Comparison of ENCODE assay signal across 13 cellular contexts in genomic region chr6:15441982-15442381, GRCh38.
"Had no signal": no experiment of that assay in that cellular context is flagged by ENCODE, and none has a peak within 500 bp of the region (broad histone marks: within the 10 kb centered on the region; RNA-seq: fewer than 3 reads in every experiment).

No MANE protein-coding gene starts in this region.

- DNase-seq: left lung; stimulated activated CD8-positive, alpha-beta memory T cell treated with anti-CD3 and anti-CD28 coated beads, Interleukin-4, amount 100 ng/mL, for 48 hours had no signal

- ATAC-seq: activated CD4-positive, alpha-beta T cell treated with anti-CD3 and anti-CD28 coated beads for 36 hours had no signal

- FAIRE-seq: colon had no signal

- H3K27ac ChIP-seq: cardiac muscle cell, suprapubic skin, VCaP had no signal

- H3K36me3 Mint-ChIP-seq: T-cell, type B pancreatic cell had no signal

- H3K27ac Mint-ChIP-seq: activated CD4-positive, alpha-beta memory T cell treated with anti-CD3 and anti-CD28 coated beads, Interleukin-2, amount 10 ng/mL, durations not matched to agents 7 days and 5 days; activated CD4-positive, alpha-beta T cell treated with anti-CD3 and anti-CD28 coated beads for 36 hours; activated naive CD4-positive, alpha-beta T cell treated with anti-CD3 and anti-CD28 coated beads for 36 hours; activated T-helper 17 cell treated with anti-CD3 and anti-CD28 coated beads, Interleukin-2, amount 50 U/mL, for 72 hours; T-cell had no signal

- H3K27me3 ChIP-seq: cardiac muscle cell, left lung, suprapubic skin had no signal

- H3K27me3 Mint-ChIP-seq: activated CD4-positive, alpha-beta memory T cell treated with anti-CD3 and anti-CD28 coated beads, Interleukin-2, amount 10 ng/mL, durations not matched to agents 7 days and 5 days; activated CD4-positive, alpha-beta T cell treated with anti-CD3 and anti-CD28 coated beads for 36 hours; activated T-helper 17 cell treated with anti-CD3 and anti-CD28 coated beads, Interleukin-2, amount 50 U/mL, for 72 hours; T-cell; type B pancreatic cell had no signal

- H3K36me3 ChIP-seq: cardiac muscle cell, left lung, suprapubic skin had no signal

- H3K4me3 Mint-ChIP-seq: activated CD4-positive, alpha-beta memory T cell treated with anti-CD3 and anti-CD28 coated beads, Interleukin-2, amount 10 ng/mL, durations not matched to agents 7 days and 5 days; activated CD4-positive, alpha-beta T cell treated with anti-CD3 and anti-CD28 coated beads for 36 hours; activated naive CD4-positive, alpha-beta T cell treated with anti-CD3 and anti-CD28 coated beads for 36 hours; activated T-helper 17 cell treated with anti-CD3 and anti-CD28 coated beads, Interleukin-2, amount 50 U/mL, for 72 hours; nephron; T-cell had no signal

- H3K9me3 ChIP-seq: left lung, suprapubic skin had no signal

- H3K9me3 Mint-ChIP-seq: activated CD4-positive, alpha-beta memory T cell treated with anti-CD3 and anti-CD28 coated beads, Interleukin-2, amount 10 ng/mL, durations not matched to agents 7 days and 5 days; activated naive CD4-positive, alpha-beta T cell treated with anti-CD3 and anti-CD28 coated beads for 36 hours; activated T-helper 17 cell treated with anti-CD3 and anti-CD28 coated beads, Interleukin-2, amount 50 U/mL, for 72 hours; nephron; T-cell; type B pancreatic cell had no signal

- H3K4me3 ChIP-seq: cardiac muscle cell, left lung, suprapubic skin had no signal
